ENCODE assay signal across 19 cellular contexts in genomic region chr7:154881526-154881925, GRCh38.
DNase-seq lines count a peak whose midpoint lies in the region; ATAC-seq, FAIRE-seq and TF ChIP-seq lines count a peak whose summit lies in the region.
"Had no signal": no experiment of that assay in that cellular context is flagged by ENCODE, and none has a peak within 500 bp of the region (broad histone marks: within the 10 kb centered on the region; RNA-seq: fewer than 3 reads in every experiment).

No MANE protein-coding gene starts in this region.

- no peaks in the 10 kb centered on the region for H3K36me3 ChIP-seq in HepG2 (replicated peaks in 1 of 2; ENCODE audit: control insufficient read depth in 1 of 2, insufficient read depth in 2 of 2, low read length in 2 of 2)
- H3K36me3 ChIP-seq in right lobe of liver: no peaks in the 10 kb centered on the region
- H3K36me3 ChIP-seq in neuronal stem cell (replicated peaks in 1 of 2; ENCODE audit: control insufficient read depth in 2 of 2, insufficient read depth in 2 of 2, low read length in 2 of 2): no peaks in the 10 kb centered on the region
- no peaks in the 10 kb centered on the region for H3K36me3 ChIP-seq in spleen
- H3K36me3 ChIP-seq: BLaER1 treated with 17β-estradiol and CSF1 and Interleukin-3, amounts not matched to agents 10 nM and 100 nM had no signal

- no peak for TF ChIP-seq POLR2A in HepG2 (IDR thresholded peaks at IDR 0.05; ENCODE audit: insufficient read depth in 1 of 2, low read depth in 2 of 2, low read length in 2 of 2)
- TF ChIP-seq POLR2A in right lobe of liver (IDR thresholded peaks at IDR 0.05): no peak
- no peak for TF ChIP-seq POLR2A in spleen (IDR thresholded peaks at IDR 0.05)

- H3K4me2 ChIP-seq in HepG2 (ENCODE audit: low read depth, low read length): no peak overlapping the region
- no peak overlapping the region for H3K4me2 ChIP-seq in neuronal stem cell (ENCODE audit: insufficient read depth, low read length, poor library complexity, severe bottlenecking)
- H3K4me2 ChIP-seq: A549; BLaER1 treated with 17β-estradiol and CSF1 and Interleukin-3, amounts not matched to agents 10 nM and 100 nM had no signal

- FAIRE-seq in HepG2 (lab: Jason Lieb, UNC): no peak
- FAIRE-seq: A549, D721Med, G401.6, GM12891, GM19239 had no signal

- no peak overlapping the region for H2BK12ac ChIP-seq in neuronal stem cell (ENCODE audit: low read length)

- H2BK15ac ChIP-seq in neuronal stem cell (ENCODE audit: low read length): no peak overlapping the region

- ATAC-seq in HepG2 (no peak), right lobe of liver (no peak)
- ATAC-seq: A549; CD8-positive, alpha-beta T cell had no signal

- H3K9me3 ChIP-seq in HepG2 (ENCODE audit: low read length) (peaks cover 11% of the 10 kb centered on the region), right lobe of liver (no peaks in the 10 kb centered on the region), neuronal stem cell (replicated peaks in 1 of 2; ENCODE audit: control insufficient read depth in 2 of 2, insufficient read depth in 1 of 2, low read depth in 1 of 2, low read length in 2 of 2) (peaks cover 0 to 15% of the 10 kb centered on the region in 2 donors), spleen (no peaks in the 10 kb centered on the region)

- H4K91ac ChIP-seq in neuronal stem cell (ENCODE audit: low read depth, low read length, poor library complexity): no peak overlapping the region

- no peaks in the 10 kb centered on the region for H3K4me1 ChIP-seq in HepG2 (ENCODE audit: insufficient read depth, low read length)
- H3K4me1 ChIP-seq in right lobe of liver: no peaks in the 10 kb centered on the region
- peaks cover 0 to 8% of the 10 kb centered on the region in 2 donors for H3K4me1 ChIP-seq in neuronal stem cell (ENCODE audit: control insufficient read depth in 2 of 2, insufficient read depth in 1 of 2, low read depth in 1 of 2, low read length in 2 of 2)
- no peaks in the 10 kb centered on the region for H3K4me1 ChIP-seq in spleen
- H3K4me1 ChIP-seq: A549; BLaER1 treated with 17β-estradiol and CSF1 and Interleukin-3, amounts not matched to agents 10 nM and 100 nM; Caco-2 had no signal

- H2AFZ ChIP-seq in HepG2 (ENCODE audit: low read length) (no peak overlapping the region), neuronal stem cell (ENCODE audit: low read length) (no peak overlapping the region)

- no peaks in the 10 kb centered on the region for H3K79me1 ChIP-seq in neuronal stem cell (ENCODE audit: low read depth, low read length)

- H3K4ac ChIP-seq in neuronal stem cell (ENCODE audit: low read length): no peak overlapping the region

- no peak for DNase-seq in HepG2 (ENCODE audit: low spot score)
- no peak for DNase-seq in right lobe of liver
- DNase-seq in neuronal stem cell (ENCODE audit: low spot score): no peak
- DNase-seq in spleen: no peak
- no peak for DNase-seq in iPS-NIHi7 (ENCODE audit: extremely low spot score)
- DNase-seq: AML-193; Caco-2; Calu3; CD4-positive, alpha-beta T cell; CD8-positive, alpha-beta T cell; GF-D8 had no signal

- H3K27me3 ChIP-seq in HepG2 (ENCODE audit: control insufficient read depth in 1 of 2, insufficient read depth in 2 of 2, low read length in 2 of 2) (peaks cover 3 to 34% of the 10 kb centered on the region in 2 experiments; a peak in 3 of 5 replicates), right lobe of liver (no peaks in the 10 kb centered on the region), neuronal stem cell (ENCODE audit: control insufficient read depth in 3 of 3, insufficient read depth in 3 of 3, low read depth in 1 of 3, low read length in 3 of 3) (peaks cover 0 to 5% (median 0%) of the 10 kb centered on the region in 3 experiments), spleen (replicated peaks in 1 of 7) (peaks cover 0 to 5% (median 0%) of the 10 kb centered on the region in 7 donors)
- H3K27me3 ChIP-seq: BLaER1 treated with 17β-estradiol and CSF1 and Interleukin-3, amounts not matched to agents 10 nM and 100 nM had no signal

- H3K4me3 ChIP-seq in HepG2 (replicated peaks in 1 of 3; ENCODE audit: insufficient read depth in 1 of 3, low read depth in 2 of 3, low read length in 3 of 3) (no peak overlapping the region), right lobe of liver (no peak overlapping the region), neuronal stem cell (ENCODE audit: low read length in 2 of 2) (no peak overlapping the region), spleen (no peak overlapping the region)
- H3K4me3 ChIP-seq: A549; BLaER1 treated with 17β-estradiol and CSF1 and Interleukin-3, amounts not matched to agents 10 nM and 100 nM had no signal

- H3K27ac ChIP-seq in HepG2 (ENCODE audit: extremely low read length, insufficient read depth, low read length): no peak overlapping the region
- H3K27ac ChIP-seq in right lobe of liver: no peak overlapping the region
- no peak overlapping the region for H3K27ac ChIP-seq in neuronal stem cell (replicated peaks; ENCODE audit: low read length)
- no peak overlapping the region for H3K27ac ChIP-seq in spleen
- H3K27ac ChIP-seq: 22Rv1; A549; BLaER1 treated with 17β-estradiol and CSF1 and Interleukin-3, amounts not matched to agents 10 nM and 100 nM; C4-2B had no signal

- peak overlapping the region; percentile 67 for H2AK5ac ChIP-seq in neuronal stem cell (ENCODE audit: low read depth, low read length)

- TF ChIP-seq RAD21 in HepG2 (CRISPR knock-in tag; IDR thresholded peaks at IDR 0.05): no peak

- CTCF ChIA-PET in HepG2 (lab: Yijun Ruan, JAX; ENCODE audit: low intra/inter-chr PET ratio, low total read pairs): no interaction called here

- no peak overlapping the region for H2BK5ac ChIP-seq in neuronal stem cell (ENCODE audit: low read length)

- peak overlapping the region; percentile 3 for H3K18ac ChIP-seq in neuronal stem cell (ENCODE audit: low read length)

- H3K14ac ChIP-seq in neuronal stem cell (ENCODE audit: low read length): no peak overlapping the region

- BruUV-seq in HepG2 (replicated peaks; lab: Mats Ljungman, UMichigan): no TSS peak

- WGBS in HepG2 (ENCODE audit: low lambda C conversion rate): 0% methylated on average over 1 of the region's 11 CpGs
- WGBS in right lobe of liver (ENCODE audit: insufficient coverage, low coverage, low lambda C conversion rate, missing lambda C conversion rate): no CpG with 5 or more reads among the region's 11 CpGs
- WGBS in neuronal stem cell (ENCODE audit: extremely low coverage in 2 of 2, insufficient read length in 2 of 2, insufficient replicate concordance in 1 of 2), 2 donors: no CpG with 5 or more reads among the region's 11 CpGs
- WGBS in spleen, 5 donors: 78 to 92% (median 86%) methylated on average over 4 to 11 of the region's 11 CpGs

- in situ Hi-C loops in HepG2 (cut with HindIII; ENCODE audit: extremely low pct_ligation_motif_present, low pct_unique_long_range_greater_than_20kb): no loop called here

- H3K79me2 ChIP-seq in HepG2 (ENCODE audit: insufficient read depth, low read length): no peaks in the 10 kb centered on the region

- no peak for TF ChIP-seq CTCF in HepG2 (CRISPR knock-in tag; IDR thresholded peaks at IDR 0.05)
- TF ChIP-seq CTCF in right lobe of liver (IDR thresholded peaks at IDR 0.05): no peak
- no peak for TF ChIP-seq CTCF in spleen (IDR thresholded peaks at IDR 0.05 in 8 of 11, conservative IDR thresholded peaks at IDR 0.05 in 3 of 11)

- no peak for TF ChIP-seq EP300 in HepG2 (IDR thresholded peaks at IDR 0.05; ENCODE audit: low read depth in 2 of 2, low read length in 2 of 2)
- TF ChIP-seq EP300 in HepG2 (CRISPR knock-in tag; IDR thresholded peaks at IDR 0.05; ENCODE audit: borderline replicate concordance): no peak

- H4K20me1 ChIP-seq in HepG2 (ENCODE audit: insufficient read depth, low read length): no peaks in the 10 kb centered on the region
- H4K20me1 ChIP-seq: BLaER1 treated with 17β-estradiol and CSF1 and Interleukin-3, amounts not matched to agents 10 nM and 100 nM had no signal

- intact Hi-C loops in HepG2 (cut with micrococcal nuclease; ENCODE audit: unreplicated experiment): no loop called here
- intact Hi-C loops in right lobe of liver (cut with DNase I): no loop called here
- intact Hi-C loops in spleen (cut with DNase I; ENCODE audit: low total_unique reads): no loop called here

- POLR2A ChIA-PET in HepG2 (lab: Yijun Ruan, JAX): no interaction called here

- H4K8ac ChIP-seq in neuronal stem cell (ENCODE audit: low read depth, low read length): no peak overlapping the region

- H2BK120ac ChIP-seq in neuronal stem cell (ENCODE audit: low read depth, low read length): no peak overlapping the region

- H3K23ac ChIP-seq in neuronal stem cell (ENCODE audit: low read depth, low read length, poor library complexity): no peak overlapping the region

- H3K9ac ChIP-seq in HepG2 (ENCODE audit: insufficient read depth, low read depth, low read length) (no peak overlapping the region), neuronal stem cell (ENCODE audit: low read depth, low read length, poor library complexity) (no peak overlapping the region)
- H3K9ac ChIP-seq: BLaER1 treated with 17β-estradiol and CSF1 and Interleukin-3, amounts not matched to agents 10 nM and 100 nM had no signal

TF ChIP-seq in HepG2, 621 proteins besides CTCF, POLR2A, EP300 and RAD21:
- TF ChIP-seq ZNF891 (CRISPR knock-in tag; IDR thresholded peaks at IDR 0.05): no peak
- TF ChIP-seq ZFP82 (CRISPR knock-in tag; IDR thresholded peaks at IDR 0.05; ENCODE audit: borderline replicate concordance): no peak
- 0 out of 2 replicates have a peak, but pooled peaks have one; percentile 7 for TF ChIP-seq CREB1 (IDR thresholded peaks at IDR 0.05)
- TF ChIP-seq CREB1 (CRISPR knock-in tag; IDR thresholded peaks at IDR 0.05): no peak
- TF ChIP-seq HNRNPLL (IDR thresholded peaks at IDR 0.05; ENCODE audit: low read depth, low read length, poor library complexity, severe bottlenecking): no peak
- TF ChIP-seq MEIS2 (CRISPR knock-in tag; IDR thresholded peaks at IDR 0.05): no peak
- no peak for TF ChIP-seq TFDP2 (CRISPR knock-in tag; IDR thresholded peaks at IDR 0.05)
TF ChIP-seq in HepG2: peak in this region for 1.
